ENCODE assay signal across 8 cellular contexts in the genomic region with DNA sequence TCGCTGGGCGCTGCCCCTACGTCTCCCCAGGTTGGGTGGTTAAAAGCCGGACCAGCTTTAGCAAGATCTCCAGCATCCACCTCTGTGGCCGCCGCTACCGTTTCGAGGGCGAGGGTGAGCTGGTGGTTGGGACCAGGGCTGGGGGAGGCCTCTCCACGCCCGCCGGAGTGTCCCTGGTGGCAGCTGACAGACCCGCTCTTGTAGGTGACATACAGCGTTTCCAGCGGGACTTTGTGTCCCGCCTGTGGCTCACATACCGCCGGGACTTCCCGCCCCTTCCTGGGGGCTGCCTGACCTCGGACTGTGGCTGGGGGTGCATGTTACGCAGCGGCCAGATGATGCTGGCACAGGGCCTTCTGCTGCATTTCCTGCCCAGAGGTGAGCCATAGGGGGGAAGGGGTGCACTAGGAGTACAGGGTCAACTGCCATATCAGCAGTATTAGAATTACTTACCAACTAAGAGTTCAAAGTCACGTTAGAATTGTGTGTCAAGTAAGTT. TPM values are rescaled to one million over a fixed set of nuclear protein-coding genes. Genes with fewer than 3 reads are reported as not detected.
DNase-seq lines count a peak whose midpoint lies in the region; ATAC-seq and TF ChIP-seq lines count a peak whose summit lies in the region.

No MANE protein-coding gene starts in this region.

- CTCF ChIA-PET in naive thymus-derived CD4-positive, alpha-beta T cell (lab: Charles Lee): interaction anchor here (1.1 kb wide), 1 partner anchor 29 kb away, joined by 3 read pairs; no protein-coding TSS in a partner anchor

- peaks cover 6% of the 10 kb centered on the region for H3K27me3 ChIP-seq in Loucy (ENCODE audit: insufficient read depth, low read length, poor library complexity, severe bottlenecking)
- no peaks in the 10 kb centered on the region for H3K27me3 ChIP-seq in naive thymus-derived CD4-positive, alpha-beta T cell (ENCODE audit: control insufficient read depth in 2 of 2, insufficient read depth in 2 of 2, low read length in 2 of 2)

- peak overlapping the region; percentile 75 for H3K27ac Mint-ChIP-seq in dendritic cell treated with granulocyte-macrophage colony-stimulating factor and Interleukin-4, amounts not matched to agents 40 ng/mL and 50 ng/mL, for 4 days
- peak overlapping the region; percentile 72 to 90 (median 87) for H3K27ac Mint-ChIP-seq in naive thymus-derived CD4-positive, alpha-beta T cell

- H3K27me3 Mint-ChIP-seq in dendritic cell treated with granulocyte-macrophage colony-stimulating factor and Interleukin-4, amounts not matched to agents 40 ng/mL and 50 ng/mL, for 4 days: peaks cover 6% of the 10 kb centered on the region
- peaks cover 0 to 18% (median 0%) of the 10 kb centered on the region in 5 donors for H3K27me3 Mint-ChIP-seq in naive thymus-derived CD4-positive, alpha-beta T cell

- peak overlapping the region; percentile 96 for H3K27ac ChIP-seq in naive thymus-derived CD4-positive, alpha-beta T cell (ENCODE audit: low read depth, low read length)

- no peaks in the 10 kb centered on the region for H3K9me3 ChIP-seq in Loucy (ENCODE audit: insufficient read depth, low read depth, low read length)
- no peaks in the 10 kb centered on the region for H3K9me3 ChIP-seq in naive thymus-derived CD4-positive, alpha-beta T cell (ENCODE audit: control insufficient read depth in 2 of 3, low read length in 3 of 3)

- TF ChIP-seq CTCF in AG09309 (IDR thresholded peaks at IDR 0.05; ENCODE audit: control insufficient read depth, insufficient read depth, low read depth, low read length, missing control alignments): no peak
- no peak for TF ChIP-seq CTCF in Loucy (conservative IDR thresholded peaks at IDR 0.05; ENCODE audit: low read length)

- H2AFZ ChIP-seq in Loucy (ENCODE audit: low read length): no peak overlapping the region

- intact Hi-C loops in dendritic cell treated with granulocyte-macrophage colony-stimulating factor and Interleukin-4, amounts not matched to agents 40 ng/mL and 50 ng/mL, for 4 days (cut with micrococcal nuclease): no loop called here
- intact Hi-C loops in naive thymus-derived CD4-positive, alpha-beta T cell (cut with micrococcal nuclease): loop anchor here (5.0 kb wide), 2 partner anchors 143 to 417 kb away; a partner anchor contains a TSS

- H3K9me3 Mint-ChIP-seq in dendritic cell treated with granulocyte-macrophage colony-stimulating factor and Interleukin-4, amounts not matched to agents 40 ng/mL and 50 ng/mL, for 4 days: no peaks in the 10 kb centered on the region
- no peaks in the 10 kb centered on the region for H3K9me3 Mint-ChIP-seq in naive thymus-derived CD4-positive, alpha-beta T cell

- H4K20me1 ChIP-seq in Loucy (ENCODE audit: insufficient read depth, low read length, poor library complexity, severe bottlenecking): peaks cover 20% of the 10 kb centered on the region

- DNase-seq in AG09309 (ENCODE audit: low read depth): no peak
- no peak for DNase-seq in naive thymus-derived CD4-positive, alpha-beta T cell
- no peak for DNase-seq in stimulated activated CD4-positive, alpha-beta T cell treated with anti-CD3 and anti-CD28 coated beads, Interleukin-2, amount 100 ng/mL, for 48 hours
- no peak for DNase-seq in H4 (ENCODE audit: low spot score)
- DNase-seq in NCI-H345 treated with DMSO at 0.1 percent for 48 hours (lab: John Stamatoyannopoulos, UW; ENCODE audit: unreplicated experiment): no peak

- peak overlapping the region; percentile 99 for H3K9ac ChIP-seq in Loucy (ENCODE audit: low read depth, low read length, poor library complexity, severe bottlenecking)

- H3K79me2 ChIP-seq in Loucy (ENCODE audit: insufficient read depth, low read length): peaks cover 56% of the 10 kb centered on the region

- H3K4me1 ChIP-seq in Loucy (ENCODE audit: insufficient read depth, low read length, poor library complexity, severe bottlenecking): peaks cover 21% of the 10 kb centered on the region
- peaks cover 13 to 19% of the 10 kb centered on the region in 2 donors for H3K4me1 ChIP-seq in naive thymus-derived CD4-positive, alpha-beta T cell (ENCODE audit: control insufficient read depth in 2 of 2, insufficient read depth in 2 of 2, low read length in 2 of 2)

- peaks cover 5% of the 10 kb centered on the region for H3F3A ChIP-seq in Loucy (ENCODE audit: low read depth)

- POLR2A ChIA-PET in naive thymus-derived CD4-positive, alpha-beta T cell (lab: Charles Lee): interaction anchor here (0.9 to 9.3 kb wide), 3 partner anchors 9 to 22 kb away, joined by 3 to 126 read pairs (median 8); a partner anchor contains a TSS

- peaks cover 19% of the 10 kb centered on the region; the same call in 1 of the 2 replicates for H3K36me3 ChIP-seq in Loucy (ENCODE audit: insufficient read depth, low read length)
- peaks cover 0 to 34% (median 0%) of the 10 kb centered on the region in 3 experiments for H3K36me3 ChIP-seq in naive thymus-derived CD4-positive, alpha-beta T cell (ENCODE audit: control insufficient read depth in 2 of 3, insufficient read depth in 3 of 3, low read length in 3 of 3)

- peaks cover 34% of the 10 kb centered on the region for H3K36me3 Mint-ChIP-seq in dendritic cell treated with granulocyte-macrophage colony-stimulating factor and Interleukin-4, amounts not matched to agents 40 ng/mL and 50 ng/mL, for 4 days (ENCODE audit: low read depth)
- peaks cover 0 to 5% (median 0%) of the 10 kb centered on the region in 5 donors for H3K36me3 Mint-ChIP-seq in naive thymus-derived CD4-positive, alpha-beta T cell

- peak overlapping the region; percentile 83 for H3K4me3 Mint-ChIP-seq in dendritic cell treated with granulocyte-macrophage colony-stimulating factor and Interleukin-4, amounts not matched to agents 40 ng/mL and 50 ng/mL, for 4 days
- peak overlapping the region; percentile 83 to 93 (median 88) for H3K4me3 Mint-ChIP-seq in naive thymus-derived CD4-positive, alpha-beta T cell

- no peaks in the 10 kb centered on the region for H3K9me2 ChIP-seq in Loucy (replicated peaks; ENCODE audit: low read depth, low read length)

- ATAC-seq in naive thymus-derived CD4-positive, alpha-beta T cell: no peak
- ATAC-seq in GM21360 (IDR thresholded peaks at IDR 0.05; ENCODE audit: unreplicated experiment): no peak

- peak overlapping the region; percentile 92 for H3K4me2 ChIP-seq in Loucy (ENCODE audit: low read depth, low read length, poor library complexity, severe bottlenecking)

- H3K4me3 ChIP-seq in AG09309 (ENCODE audit: control insufficient read depth, low read depth, low read length) (peak overlapping the region; percentile 80), Loucy (ENCODE audit: low read length, poor library complexity, severe bottlenecking) (peak overlapping the region; percentile 95)
- H3K4me3 ChIP-seq in naive thymus-derived CD4-positive, alpha-beta T cell (ENCODE audit: low read length): peak overlapping the region; percentile 83

- H3K4me1 Mint-ChIP-seq in dendritic cell treated with granulocyte-macrophage colony-stimulating factor and Interleukin-4, amounts not matched to agents 40 ng/mL and 50 ng/mL, for 4 days (ENCODE audit: low read depth): peaks cover 21% of the 10 kb centered on the region
- peaks cover 8 to 27% (median 16%) of the 10 kb centered on the region in 7 donors for H3K4me1 Mint-ChIP-seq in naive thymus-derived CD4-positive, alpha-beta T cell

RNA-seq across cellular contexts. Expression of a gene that starts 1.1 kb away (rescaled TPM):
- 10 to 100 TPM; 41.7 to 70.3 (median 56.7) TPM for total RNA-seq in naive thymus-derived CD4-positive, alpha-beta T cell
- 10 to 100 TPM; 12.9 to 21.8 TPM for polyA plus RNA-seq in naive thymus-derived CD4-positive, alpha-beta T cell
- 13.1 and 18.6 TPM in 2 replicates for total RNA-seq in H4 (2014; rRNA removed; shearing (Covaris generic))

RNA-seq across cellular contexts. Expression of a gene that starts 21.0 kb away (rescaled TPM):
- total RNA-seq in naive thymus-derived CD4-positive, alpha-beta T cell: 10 to 100 TPM; 48.4 to 84.1 (median 60.4) TPM
- polyA plus RNA-seq in naive thymus-derived CD4-positive, alpha-beta T cell: 10 to 100 TPM; 13.7 to 47.6 TPM
- total RNA-seq in H4 (2014; rRNA removed; shearing (Covaris generic)): 7.7 and 8.3 TPM in 2 replicates

RNA-seq across cellular contexts. Expression of a gene that starts 24.0 kb away (rescaled TPM):
- 10 to 100 TPM; 20.5 to 73.9 (median 47.5) TPM for total RNA-seq in naive thymus-derived CD4-positive, alpha-beta T cell
- polyA plus RNA-seq in naive thymus-derived CD4-positive, alpha-beta T cell: 100 to 1,000 TPM in 1 of 2 donors, 10 to 100 TPM in 1; 72.9 to 102 TPM
- total RNA-seq in H4 (2014; rRNA removed; shearing (Covaris generic)): 3.2 and 5.2 TPM in 2 replicates

RNA-seq across cellular contexts. Expression of a gene that starts 27.6 kb away (rescaled TPM):
- 10 to 100 TPM in 1 of 5 experiments, 1 to 10 TPM in 1, under 1 TPM in 2, not detected in 1; 0.51 to 22.0 (median 3.5) TPM for total RNA-seq in naive thymus-derived CD4-positive, alpha-beta T cell
- polyA plus RNA-seq in naive thymus-derived CD4-positive, alpha-beta T cell: under 1 TPM; 0.53 to 0.55 TPM
- 1.0 and 1.7 TPM in 2 replicates for total RNA-seq in H4 (2014; rRNA removed; shearing (Covaris generic))

RNA-seq across cellular contexts. Expression of a gene that starts 41.6 kb away (rescaled TPM):
- total RNA-seq in naive thymus-derived CD4-positive, alpha-beta T cell: 10 to 100 TPM; 12.9 to 83.6 (median 31.4) TPM
- polyA plus RNA-seq in naive thymus-derived CD4-positive, alpha-beta T cell: 10 to 100 TPM; 21.9 to 37.7 TPM
- 40.9 and 43.3 TPM in 2 replicates for total RNA-seq in H4 (2014; rRNA removed; shearing (Covaris generic))
